ENCODE assay signal across 33 cellular contexts in the genomic region with DNA sequence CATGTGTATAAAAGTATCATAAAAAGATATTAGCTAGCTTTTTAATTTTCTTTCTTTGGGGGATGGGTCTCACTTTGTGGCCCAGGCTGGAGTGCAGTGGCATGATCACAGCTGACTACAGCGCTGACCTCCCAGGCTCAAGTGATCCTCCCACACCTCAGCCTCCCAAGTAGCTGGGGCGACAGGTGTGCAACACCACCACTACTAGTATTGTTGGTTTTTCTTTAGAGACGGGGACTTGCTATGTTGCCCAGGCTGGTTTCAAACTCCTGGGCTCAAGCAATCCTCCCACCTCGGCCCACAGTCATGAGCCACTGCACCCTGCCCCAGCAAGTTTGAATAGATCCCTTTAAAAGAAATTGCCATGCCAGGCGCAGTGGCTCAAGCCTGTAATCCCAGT. TPM values are rescaled to one million over a fixed set of nuclear protein-coding genes. Genes with fewer than 3 reads are reported as not detected.
"Had no signal": no experiment of that assay in that cellular context is flagged by ENCODE, and none has a peak within 500 bp of the region (broad histone marks: within the 10 kb centered on the region; RNA-seq: fewer than 3 reads in every experiment).

No MANE protein-coding gene starts in this region.

- H3K4me1 ChIP-seq: breast epithelium had no signal

- H3K27me3 Mint-ChIP-seq: activated CD4-positive, alpha-beta T cell treated with anti-CD3 and anti-CD28 coated beads for 36 hours; activated CD4-positive, alpha-beta T cell treated with anti-CD3 and anti-CD28 coated beads, Interleukin-2, amount 10 ng/mL, durations not matched to agents 7 days and 5 days; activated naive CD4-positive, alpha-beta T cell treated with anti-CD3 and anti-CD28 coated beads, Interleukin-2, amount 50 U/mL, for 24 hours; activated naive CD8-positive, alpha-beta T cell had no signal

- H3K9me3 ChIP-seq: adrenal gland, body of pancreas, breast epithelium had no signal

- H3K36me3 ChIP-seq: breast epithelium had no signal

- ATAC-seq: activated CD4-positive, alpha-beta T cell treated with anti-CD3 and anti-CD28 coated beads for 36 hours; activated CD4-positive, CD25-positive, alpha-beta regulatory T cell treated with anti-CD3 and anti-CD28 coated beads, Interleukin-2, amount 50 U/mL, for 24 hours; activated CD8-positive, alpha-beta memory T cell treated with anti-CD3 and anti-CD28 coated beads, Interleukin-2, amount 10 ng/mL, durations not matched to agents 7 days and 5 days; activated CD8-positive, alpha-beta T cell treated with anti-CD3 and anti-CD28 coated beads, Interleukin-2, amount 10 ng/mL, durations not matched to agents 7 days and 5 days; body of pancreas; WTC11 had no signal

- H3K27me3 ChIP-seq: adrenal gland, body of pancreas, brain microvascular endothelial cell, breast epithelium had no signal

- DNase-seq: activated CD4-positive, alpha-beta memory T cell treated with anti-CD3 and anti-CD28 coated beads, Interleukin-2, amount 10 ng/mL, durations not matched to agents 7 days and 5 days; activated CD4-positive, alpha-beta T cell treated with anti-CD3 and anti-CD28 coated beads for 1 hour; activated CD4-positive, alpha-beta T cell treated with anti-CD3 and anti-CD28 coated beads for 36 hours; activated CD4-positive, alpha-beta T cell treated with anti-CD3 and anti-CD28 coated beads for 48 hours; activated CD4-positive, alpha-beta T cell treated with anti-CD3 and anti-CD28 coated beads, Interleukin-2, amount 10 ng/mL, durations not matched to agents 7 days and 5 days; activated CD4-positive, alpha-beta T cell treated with anti-CD3 and anti-CD28 coated beads, Interleukin-2, amount 50 U/mL, for 48 hours; activated CD4-positive, CD25-positive, alpha-beta regulatory T cell; activated CD8-positive, alpha-beta memory T cell treated with anti-CD3 and anti-CD28 coated beads for 24 hours; activated CD8-positive, alpha-beta memory T cell treated with anti-CD3 and anti-CD28 coated beads, Interleukin-2, amount 10 ng/mL, durations not matched to agents 7 days and 5 days; activated CD8-positive, alpha-beta memory T cell treated with anti-CD3 and anti-CD28 coated beads, Interleukin-2, amount 50 U/mL, for 48 hours; activated CD8-positive, alpha-beta T cell treated with anti-CD3 and anti-CD28 coated beads, Interleukin-2, amount 10 ng/mL, durations not matched to agents 7 days and 5 days; activated effector memory CD4-positive, alpha-beta T cell treated with Interleukin-2 at 50 U/mL for 16 hours; activated gamma-delta T cell; activated naive CD4-positive, alpha-beta T cell treated with anti-CD3 and anti-CD28 coated beads, Interleukin-2, amount 10 ng/mL, durations not matched to agents 7 days and 5 days; activated naive CD4-positive, alpha-beta T cell treated with Interleukin-2 at 50 U/mL for 16 hours; activated T-cell treated with anti-CD3 and anti-CD28 coated beads, Interleukin-2, amount 50 U/mL, for 24 hours; activated T-cell treated with anti-CD3 and anti-CD28 coated beads, Interleukin-2, amount 50 U/mL, for 48 hours; adrenal gland; amniotic stem cell; body of pancreas; brain microvascular endothelial cell; central memory CD4-positive, alpha-beta T cell; T-helper 2 cell; T-helper 9 cell; WERI-Rb-1 had no signal

- H3K4me3 ChIP-seq: adrenal gland, body of pancreas, breast epithelium had no signal

- H3K4me3 Mint-ChIP-seq: activated CD4-positive, alpha-beta memory T cell treated with anti-CD3 and anti-CD28 coated beads, Interleukin-2, amount 10 ng/mL, durations not matched to agents 7 days and 5 days; activated CD4-positive, alpha-beta T cell treated with anti-CD3 and anti-CD28 coated beads for 36 hours; activated CD4-positive, alpha-beta T cell treated with anti-CD3 and anti-CD28 coated beads, Interleukin-2, amount 10 ng/mL, durations not matched to agents 7 days and 5 days; activated CD8-positive, alpha-beta memory T cell treated with anti-CD3 and anti-CD28 coated beads, Interleukin-2, amount 10 ng/mL, durations not matched to agents 7 days and 5 days; activated CD8-positive, alpha-beta T cell treated with anti-CD3 and anti-CD28 coated beads, Interleukin-2, amount 10 ng/mL, durations not matched to agents 7 days and 5 days; activated naive CD4-positive, alpha-beta T cell treated with anti-CD3 and anti-CD28 coated beads, Interleukin-2, amount 10 ng/mL, durations not matched to agents 7 days and 5 days; activated naive CD4-positive, alpha-beta T cell treated with anti-CD3 and anti-CD28 coated beads, Interleukin-2, amount 50 U/mL, for 24 hours; activated naive CD8-positive, alpha-beta T cell; activated T-cell treated with anti-CD3 and anti-CD28 coated beads, Interleukin-2, amount 50 U/mL, for 24 hours; T-helper 1 cell treated with Interleukin-12 subunit alpha and Interleukin-12 subunit beta and Interleukin-4 antibody, amounts not matched to agents 30 μg/mL and 1 μg/mL, for 36 hours; T-helper 2 cell treated with Interferon-gamma antibody and Interleukin-4, amounts not matched to agents 5 μg/mL and 100 μg/mL, for 36 hours; WTC11 had no signal

- H3K27ac Mint-ChIP-seq: activated CD4-positive, alpha-beta memory T cell treated with anti-CD3 and anti-CD28 coated beads, Interleukin-2, amount 10 ng/mL, durations not matched to agents 7 days and 5 days; activated CD4-positive, alpha-beta T cell treated with anti-CD3 and anti-CD28 coated beads for 36 hours; activated CD4-positive, alpha-beta T cell treated with anti-CD3 and anti-CD28 coated beads, Interleukin-2, amount 10 ng/mL, durations not matched to agents 7 days and 5 days; activated CD8-positive, alpha-beta memory T cell treated with anti-CD3 and anti-CD28 coated beads, Interleukin-2, amount 10 ng/mL, durations not matched to agents 7 days and 5 days; activated CD8-positive, alpha-beta T cell treated with anti-CD3 and anti-CD28 coated beads, Interleukin-2, amount 10 ng/mL, durations not matched to agents 7 days and 5 days; activated naive CD4-positive, alpha-beta T cell treated with anti-CD3 and anti-CD28 coated beads, Interleukin-2, amount 50 U/mL, for 24 hours; activated naive CD8-positive, alpha-beta T cell; activated T-cell treated with anti-CD3 and anti-CD28 coated beads, Interleukin-2, amount 50 U/mL, for 24 hours; activated T-helper 2 cell treated with anti-CD3 and anti-CD28 coated beads, Interferon-gamma antibody, Interleukin-2, Interleukin-4, amounts not matched to agents 10 μg/mL and 5 μg/mL and 100 μg/mL, durations not matched to agents 14 hours and 24 hours and 36 hours; T-helper 1 cell treated with Interleukin-12 subunit alpha and Interleukin-12 subunit beta and Interleukin-4 antibody, amounts not matched to agents 30 μg/mL and 1 μg/mL, for 36 hours; T-helper 2 cell treated with Interferon-gamma antibody and Interleukin-4, amounts not matched to agents 5 μg/mL and 100 μg/mL, for 36 hours; WTC11 had no signal

- H3K27ac ChIP-seq: adrenal gland, body of pancreas, brain microvascular endothelial cell, breast epithelium, WERI-Rb-1 had no signal

- H3K9me3 Mint-ChIP-seq: activated CD4-positive, alpha-beta memory T cell treated with anti-CD3 and anti-CD28 coated beads, Interleukin-2, amount 10 ng/mL, durations not matched to agents 7 days and 5 days; activated CD4-positive, alpha-beta T cell treated with anti-CD3 and anti-CD28 coated beads, Interleukin-2, amount 10 ng/mL, durations not matched to agents 7 days and 5 days; activated naive CD4-positive, alpha-beta T cell treated with anti-CD3 and anti-CD28 coated beads, Interleukin-2, amount 10 ng/mL, durations not matched to agents 7 days and 5 days; activated naive CD4-positive, alpha-beta T cell treated with anti-CD3 and anti-CD28 coated beads, Interleukin-2, amount 50 U/mL, for 24 hours; activated T-cell treated with anti-CD3 and anti-CD28 coated beads, Interleukin-2, amount 50 U/mL, for 24 hours; activated T-helper 2 cell treated with anti-CD3 and anti-CD28 coated beads, Interferon-gamma antibody, Interleukin-2, Interleukin-4, amounts not matched to agents 10 μg/mL and 5 μg/mL and 100 μg/mL, durations not matched to agents 14 hours and 24 hours and 36 hours; T-helper 1 cell treated with Interleukin-12 subunit alpha and Interleukin-12 subunit beta and Interleukin-4 antibody, amounts not matched to agents 30 μg/mL and 1 μg/mL, for 36 hours; T-helper 2 cell treated with Interferon-gamma antibody and Interleukin-4, amounts not matched to agents 5 μg/mL and 100 μg/mL, for 36 hours; WTC11 had no signal

RNA-seq across cellular contexts. Expression of gene COL9A3, which starts 38.3 kb away (rescaled TPM):
- total RNA-seq: activated CD4-positive, alpha-beta memory T cell treated with anti-CD3 and anti-CD28 coated beads, Interleukin-2, amount 10 ng/mL, durations not matched to agents 7 days and 5 days; activated CD4-positive, alpha-beta T cell treated with anti-CD3 and anti-CD28 coated beads for 36 hours; activated CD4-positive, alpha-beta T cell treated with anti-CD3 and anti-CD28 coated beads, Interleukin-2, amount 10 ng/mL, durations not matched to agents 7 days and 5 days; activated CD8-positive, alpha-beta T cell treated with anti-CD3 and anti-CD28 coated beads, Interleukin-2, amount 10 ng/mL, durations not matched to agents 7 days and 5 days had no signal
